Comparison of ENCODE assay signal across 12 cellular contexts in the genomic region with DNA sequence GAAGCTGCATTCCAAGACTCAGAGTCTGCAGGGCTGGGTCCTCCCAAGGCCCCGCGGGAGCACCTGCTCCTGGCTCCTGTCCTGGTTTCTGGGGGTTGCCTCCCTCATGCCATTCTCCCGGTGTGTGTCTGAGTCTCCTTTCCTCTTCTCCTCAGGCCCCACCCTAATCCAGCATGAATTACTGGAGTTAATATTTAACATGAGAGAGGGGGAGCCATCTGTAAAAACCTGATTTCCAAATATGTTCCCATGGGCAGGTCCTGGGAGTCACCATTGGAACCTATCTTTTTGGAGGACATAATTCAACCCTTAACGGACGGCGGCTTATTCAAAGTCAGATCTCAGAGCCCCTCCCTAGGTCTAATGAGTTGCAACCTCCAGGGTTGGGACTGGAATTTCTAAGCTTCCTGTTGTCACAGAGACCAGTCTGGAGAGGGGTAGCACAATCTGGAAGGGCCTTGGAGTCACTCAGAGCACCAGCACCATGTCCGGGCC. TPM values are rescaled to one million over a fixed set of nuclear protein-coding genes. Genes with fewer than 3 reads are reported as not detected.
DNase-seq lines count a peak whose midpoint lies in the region; ATAC-seq and TF ChIP-seq lines count a peak whose summit lies in the region.
"Had no signal": no experiment of that assay in that cellular context is flagged by ENCODE, and none has a peak within 500 bp of the region (broad histone marks: within the 10 kb centered on the region; RNA-seq: fewer than 3 reads in every experiment).

No MANE protein-coding gene starts in this region.

- BruUV-seq in HCT116 (replicated peaks; lab: Mats Ljungman, UMichigan), result no TSS peak

- no peak overlapping the region for H3K9ac ChIP-seq in HCT116 (ENCODE audit: low read length)

- peak; percentile 46; the same call in 1 of the 2 replicates for ATAC-seq in HCT116
- ATAC-seq in T-cell (replicated peaks in 1 of 4), result no peak

- H3K9me2 ChIP-seq in HCT116 (ENCODE audit: insufficient read depth), result no peaks in the 10 kb centered on the region

- no peak for TF ChIP-seq CTCF in HCT116 (IDR thresholded peaks at IDR 0.05 in 2 of 3, conservative IDR thresholded peaks at IDR 0.05 in 1 of 3; ENCODE audit: borderline replicate concordance in 1 of 3, insufficient read depth in 1 of 3, low read depth in 2 of 3, low read length in 2 of 3)
- TF ChIP-seq CTCF in epithelial cell of esophagus (IDR thresholded peaks at IDR 0.05; ENCODE audit: insufficient read depth, low read depth, low read length, missing control alignments), result no peak
- TF ChIP-seq CTCF in osteoblast (IDR thresholded peaks at IDR 0.05; ENCODE audit: extremely low read depth, low read depth, low read length), result no peak
- no peak for TF ChIP-seq CTCF in thyroid gland (IDR thresholded peaks at IDR 0.05)
- TF ChIP-seq CTCF in GM13977 (IDR thresholded peaks at IDR 0.05; ENCODE audit: extremely low read depth, insufficient read depth, missing control alignments), result no peak

- H4K20me1 ChIP-seq in HCT116 (ENCODE audit: insufficient read depth) (no peaks in the 10 kb centered on the region), osteoblast (ENCODE audit: insufficient read depth, low read length) (no peaks in the 10 kb centered on the region)

- H3K4me3 ChIP-seq in HCT116 (replicated peaks in 1 of 2; ENCODE audit: low read depth in 1 of 2, low read length in 2 of 2), result no peak overlapping the region
- H3K4me3 ChIP-seq in epithelial cell of esophagus (ENCODE audit: low read length), result no peak overlapping the region
- no peak overlapping the region for H3K4me3 ChIP-seq in osteoblast (ENCODE audit: insufficient read depth, low read length)
- H3K4me3 ChIP-seq in thyroid gland (replicated peaks in 1 of 3), result no peak overlapping the region

- H3K79me2 ChIP-seq in HCT116 (ENCODE audit: insufficient read depth, low read length) (no peaks in the 10 kb centered on the region), osteoblast (ENCODE audit: insufficient read depth, low read length) (no peaks in the 10 kb centered on the region)

- H2AFZ ChIP-seq in HCT116 (ENCODE audit: low read depth, low read length, poor library complexity, severe bottlenecking) (peak overlapping the region; percentile 81), osteoblast (ENCODE audit: low read length) (no peak overlapping the region)

- H3K4me3 Mint-ChIP-seq in T-cell, result no peak overlapping the region
- H3K4me3 Mint-ChIP-seq: brain had no signal

- H3K27me3 ChIP-seq in HCT116 (ENCODE audit: insufficient read depth, low read length), result no peaks in the 10 kb centered on the region
- H3K27me3 ChIP-seq in osteoblast (ENCODE audit: insufficient read depth, low read length), result peaks cover 5% of the 10 kb centered on the region
- H3K27me3 ChIP-seq in thyroid gland, result no peaks in the 10 kb centered on the region

- no peak overlapping the region for H3K27ac Mint-ChIP-seq in T-cell
- H3K27ac Mint-ChIP-seq: brain had no signal

- H3K9me3 Mint-ChIP-seq in T-cell, result no peaks in the 10 kb centered on the region
- H3K9me3 Mint-ChIP-seq: brain had no signal

- TF ChIP-seq POLR2A in HCT116 (IDR thresholded peaks at IDR 0.05; ENCODE audit: borderline replicate concordance, extremely low read depth, insufficient read depth, insufficient read length) (no peak), thyroid gland (IDR thresholded peaks at IDR 0.05) (no peak)

- H3K4me2 ChIP-seq in HCT116 (ENCODE audit: low read length), result peak overlapping the region; percentile 34
- no peak overlapping the region for H3K4me2 ChIP-seq in osteoblast (ENCODE audit: insufficient read depth, low read length)

- DNase-seq in HCT116 (ENCODE audit: low read depth, low spot score) (no peak), epithelial cell of esophagus (ENCODE audit: low read depth) (peak; percentile 96), osteoblast (ENCODE audit: insufficient read length, low spot score, missing footprints) (peak; percentile 57), thyroid gland (no peak), T-cell (no peak), GM13977 (ENCODE audit: low spot score) (no peak)
- DNase-seq: activated CD8-positive, alpha-beta memory T cell treated with anti-CD3 and anti-CD28 coated beads, Interleukin-2, amount 50 U/mL, for 48 hours; mesendoderm; NCI-H524 treated with DMSO at 0.1 percent for 48 hours; SW 1271 had no signal

- RAD21 ChIA-PET in HCT116 (lab: Charles Lee; ENCODE audit: low non-redundant PET in 1 of 2, low total read pairs in 2 of 2, uncharacterized antibody in 2 of 2, unreplicated experiment in 2 of 2), result no interaction called here

- intact Hi-C loops in HCT116 (cut with micrococcal nuclease) (no loop called here), thyroid gland (cut with DNase I) (no loop called here)

- no peaks in the 10 kb centered on the region for H3K27me3 Mint-ChIP-seq in T-cell

- peaks cover 11 to 22% (median 12%) of the 10 kb centered on the region in 3 donors for H3K4me1 Mint-ChIP-seq in T-cell

- no peaks in the 10 kb centered on the region for H3K9me3 ChIP-seq in HCT116 (ENCODE audit: control insufficient read depth in 1 of 2, insufficient read depth in 1 of 2, low read depth in 1 of 2, low read length in 2 of 2)
- no peaks in the 10 kb centered on the region for H3K9me3 ChIP-seq in osteoblast (ENCODE audit: low read depth, low read length)
- H3K9me3 ChIP-seq in thyroid gland, result no peaks in the 10 kb centered on the region

- H3K27ac ChIP-seq in HCT116 (ENCODE audit: low read depth, low read length), result no peak overlapping the region
- H3K27ac ChIP-seq in osteoblast (ENCODE audit: low read depth, low read length), result no peak overlapping the region
- H3K27ac ChIP-seq in thyroid gland, result no peak overlapping the region

- no peak for TF ChIP-seq RAD21 in HCT116 (IDR thresholded peaks at IDR 0.05; ENCODE audit: low read depth)

- in situ Hi-C loops in GM13977 (cut with MboI; ENCODE audit: low pct_unique_long_range_greater_than_20kb, low sequenced_read_pairs, unreplicated experiment), result no loop called here

- H3K36me3 Mint-ChIP-seq in T-cell, result no peaks in the 10 kb centered on the region
- H3K36me3 Mint-ChIP-seq: brain had no signal

- CTCF ChIA-PET in HCT116 (lab: Charles Lee) (interaction anchor here (0.7 to 1.2 kb wide), 3 partner anchors 9 to 36 kb away, joined by 3 to 5 read pairs (median 3); a partner anchor contains a TSS), T-cell (lab: Charles Lee) (interaction anchor here in 1 of 2 donors (0.7 kb wide), 1 partner anchor 52 kb away, joined by 3 read pairs; no protein-coding TSS in a partner anchor)

- WGBS in thyroid gland, 2 donors, result 59 to 61% methylated on average over 7 of the region's 7 CpGs

- H3K4me1 ChIP-seq in HCT116 (ENCODE audit: control insufficient read depth in 1 of 2, insufficient read depth in 2 of 2, low read length in 2 of 2) (peaks cover 8 to 12% of the 10 kb centered on the region in 2 experiments), osteoblast (ENCODE audit: insufficient read depth, low read length) (no peaks in the 10 kb centered on the region), thyroid gland (no peaks in the 10 kb centered on the region)

- POLR2A ChIA-PET in HCT116 (lab: Charles Lee), result interaction anchor here (1.1 kb wide), 1 partner anchor 9 kb away, joined by 6 read pairs; no protein-coding TSS in a partner anchor
- POLR2A ChIA-PET in T-cell (lab: Charles Lee), result no interaction called here

- no peaks in the 10 kb centered on the region for H3K36me3 ChIP-seq in HCT116 (ENCODE audit: control insufficient read depth in 1 of 2, insufficient read depth in 2 of 2, low read length in 2 of 2)
- H3K36me3 ChIP-seq in osteoblast (ENCODE audit: insufficient read depth, low read length), result no peaks in the 10 kb centered on the region
- H3K36me3 ChIP-seq in thyroid gland, result no peaks in the 10 kb centered on the region

TF ChIP-seq in HCT116, 20 proteins besides CTCF, POLR2A, EP300 and RAD21:
- TF ChIP-seq SIN3A (IDR thresholded peaks at IDR 0.05; ENCODE audit: low read depth), result no peak
- TF ChIP-seq CBX3 (IDR thresholded peaks at IDR 0.05; ENCODE audit: low read depth), result no peak
- TF ChIP-seq, protein P1, sequence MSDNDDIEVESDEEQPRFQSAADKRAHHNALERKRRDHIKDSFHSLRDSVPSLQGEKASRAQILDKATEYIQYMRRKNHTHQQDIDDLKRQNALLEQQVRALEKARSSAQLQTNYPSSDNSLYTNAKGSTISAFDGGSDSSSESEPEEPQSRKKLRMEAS (IDR thresholded peaks at IDR 0.05), result no peak
- no peak for TF ChIP-seq ZFX (IDR thresholded peaks at IDR 0.05)
- no peak for TF ChIP-seq ELF1 (IDR thresholded peaks at IDR 0.05; ENCODE audit: borderline replicate concordance, low read depth)
- TF ChIP-seq FOSL1 (IDR thresholded peaks at IDR 0.05; ENCODE audit: low read depth), result no peak
- TF ChIP-seq EGR1 (IDR thresholded peaks at IDR 0.05; ENCODE audit: low read depth), result no peak
- TF ChIP-seq, protein P2, sequence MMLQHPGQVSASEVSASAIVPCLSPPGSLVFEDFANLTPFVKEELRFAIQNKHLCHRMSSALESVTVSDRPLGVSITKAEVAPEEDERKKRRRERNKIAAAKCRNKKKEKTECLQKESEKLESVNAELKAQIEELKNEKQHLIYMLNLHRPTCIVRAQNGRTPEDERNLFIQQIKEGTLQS (IDR thresholded peaks at IDR 0.05), result no peak

RNA-seq across cellular contexts. Expression of a gene that starts 5.4 kb away (rescaled TPM):
- total RNA-seq in HCT116 (2021; ENCODE audit: unreplicated experiment), result not detected
- polyA plus RNA-seq in HCT116 (2012), result not detected in 2 replicates
- not detected in 2 replicates for total RNA-seq in osteoblast
- total RNA-seq in thyroid gland, result not detected
- under 1 TPM in 1 of 5 donors, not detected in 4; 0.73 TPM for total RNA-seq in T-cell
- total RNA-seq: LHCN-M2 had no signal

RNA-seq across cellular contexts. Expression of a gene that starts 16.8 kb away (rescaled TPM):
- total RNA-seq in HCT116 (2021; ENCODE audit: unreplicated experiment) (148 TPM), osteoblast (1.5 and 3.3 TPM in 2 replicates), thyroid gland (10 to 100 TPM; 47.9 to 83.8 (median 70.7) TPM), T-cell (10 to 100 TPM; 56.0 to 86.3 (median 74.6) TPM)
- polyA plus RNA-seq in HCT116 (2012), result 159 and 197 TPM in 2 replicates

RNA-seq across cellular contexts. Expression of a gene that starts 21.0 kb away (rescaled TPM):
- total RNA-seq in HCT116 (2021; ENCODE audit: unreplicated experiment), result 7.8 TPM
- polyA plus RNA-seq in HCT116 (2012), result 4.7 and 6.0 TPM in 2 replicates
- not detected in 2 replicates for total RNA-seq in osteoblast
- total RNA-seq in thyroid gland, result 1 to 10 TPM; 1.4 to 4.7 (median 1.9) TPM
- total RNA-seq in T-cell, result 100 to 1,000 TPM; 301 to 631 (median 431) TPM
- total RNA-seq: LHCN-M2 had no signal

RNA-seq across cellular contexts. Expression of a gene that starts 23.0 kb away (rescaled TPM):
- total RNA-seq in HCT116 (2021; ENCODE audit: unreplicated experiment) (142 TPM), osteoblast (under 0.01 TPM in 1 of 2 replicates, not detected in the other), thyroid gland (10 to 100 TPM in 3 of 4 donors, 1 to 10 TPM in 1; 10.0 to 22.8 (median 20.4) TPM), T-cell (100 to 1,000 TPM; 616 to 847 (median 698) TPM)
- 93.2 and 96.7 TPM in 2 replicates for polyA plus RNA-seq in HCT116 (2012)

RNA-seq across cellular contexts. Expression of a gene that starts 35.3 kb away (rescaled TPM):
- 315 TPM for total RNA-seq in HCT116 (2021; ENCODE audit: unreplicated experiment)
- polyA plus RNA-seq in HCT116 (2012), result 372 and 415 TPM in 2 replicates
- 17.7 and 23.9 TPM in 2 replicates for total RNA-seq in osteoblast
- 1 to 10 TPM; 1.1 to 2.7 (median 1.9) TPM for total RNA-seq in thyroid gland
- total RNA-seq in T-cell, result 1 to 10 TPM; 1.6 to 3.3 (median 2.2) TPM

Comparison
In these comparisons a context has a peak if more than half of its experiments do, and no peak if none do; other contexts are left out.
1. DNase-seq: peak in epithelial cell of esophagus (single experiment) and osteoblast (single experiment); none in HCT116 (single experiment), thyroid gland (0 of 2), T-cell (0 of 34) and GM13977 (single experiment).
2. RNA of a gene that starts 16.8 kb away (total RNA-seq): 148 TPM in HCT116 (single experiment), 47.9 to 83.8 TPM in thyroid gland and 56.0 to 86.3 TPM in T-cell; 1.5 to 3.3 TPM in osteoblast; every median in the first group is over 10 times any median in the second.
3. RNA of a gene that starts 21.0 kb away (total RNA-seq): 301 to 631 TPM in T-cell; 7.8 TPM in HCT116 (single experiment), 1.4 to 4.7 TPM in thyroid gland and not detected in osteoblast; every median in the first group is over 10 times any median in the second.